8 cellular contexts compared by ENCODE assay signal in the genomic region with DNA sequence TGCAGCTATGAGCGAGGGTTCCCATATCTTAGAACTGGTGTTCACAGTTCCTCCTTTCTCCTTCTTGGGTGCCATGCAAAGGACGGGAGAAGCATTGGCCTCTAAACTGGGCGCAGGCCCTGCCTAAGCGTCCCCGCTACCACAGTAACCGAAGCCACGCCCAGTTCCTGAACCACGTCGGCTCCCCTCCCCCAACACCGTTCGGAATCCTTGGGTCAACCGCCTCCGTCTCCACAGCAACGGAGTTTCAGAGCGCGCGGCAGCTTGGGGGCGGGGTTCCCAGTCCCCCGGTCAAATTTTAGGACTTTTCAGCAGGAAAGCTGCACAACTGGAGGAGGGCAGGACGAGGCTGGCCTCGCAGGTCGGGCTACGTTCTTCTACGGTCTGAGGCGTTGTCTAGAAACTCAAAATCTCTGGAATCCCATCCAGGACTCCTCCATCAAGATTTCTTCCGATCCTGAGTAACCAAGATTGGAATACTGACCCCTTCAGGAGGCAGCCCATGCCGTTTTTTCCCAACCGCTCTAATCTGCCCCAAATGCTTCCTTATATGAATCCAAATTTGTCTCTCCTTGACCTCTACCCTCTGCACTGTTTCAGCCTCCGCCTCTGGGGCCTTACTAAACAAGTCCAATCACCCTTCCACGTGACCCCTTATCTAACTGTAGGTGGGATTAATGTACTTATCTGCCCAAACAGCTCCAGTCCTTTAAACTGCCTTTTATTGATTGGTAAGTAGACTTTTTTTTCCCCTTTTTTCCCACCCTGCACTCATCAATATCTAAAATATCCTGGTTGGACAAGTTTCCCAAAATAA. TPM values are rescaled to one million over a fixed set of nuclear protein-coding genes. Genes with fewer than 3 reads are reported as not detected.
DNase-seq lines count a peak whose midpoint lies in the region; ATAC-seq and TF ChIP-seq lines count a peak whose summit lies in the region.

A gene (minus strand): TSS at position 146 of the 817 bp plus-strand sequence. CDS start 71 bp downstream, at position 75.

- H4K20me1 ChIP-seq in hepatocyte (ENCODE audit: insufficient read depth, poor library complexity, severe bottlenecking), result no peaks in the 10 kb centered on the region

- POLR2A ChIA-PET in BJ (lab: Charles Lee), result no interaction called here

- DNase-seq in BJ (ENCODE audit: low read depth) (no peak), adipocyte (ENCODE audit: low read depth) (peak; percentile 25), hepatocyte (ENCODE audit: low spot score) (peak; percentile 92), NCI-H2171 treated with DMSO at 0.1 percent for 48 hours (lab: John Stamatoyannopoulos, UW) (no peak)

- H3K4me3 ChIP-seq in BJ (ENCODE audit: low read depth, low read length) (peak within 1 kb of the TSS; percentile 42), HUES48 (ENCODE audit: low read depth, low read length) (peak within 1 kb of the TSS; percentile 83), adipocyte (ENCODE audit: low read length) (peak within 1 kb of the TSS; percentile 80), hepatocyte (peak within 1 kb of the TSS; percentile 33), rectal smooth muscle tissue (ENCODE audit: low read length) (peak within 1 kb of the TSS; percentile 31)

- H3K4me2 ChIP-seq in hepatocyte, result peak within 1 kb of the TSS; percentile 84

- H2AFZ ChIP-seq in hepatocyte, result peak within 1 kb of the TSS; percentile 88

- H3K9me3 ChIP-seq in HUES48 (ENCODE audit: control insufficient read depth, insufficient read depth, low read length) (no peaks in the 10 kb centered on the region), adipocyte (ENCODE audit: control insufficient read depth, low read length) (no peaks in the 10 kb centered on the region), hepatocyte (ENCODE audit: low read depth) (no peaks in the 10 kb centered on the region)

- CTCF ChIA-PET in BJ (lab: Yijun Ruan, JAX), result interaction anchor here (0.9 to 1.4 kb wide), 3 partner anchors 23 to 33 kb away, joined by 3 read pairs; no protein-coding TSS in a partner anchor

- 4% methylated on average over 30 of the region's 30 CpGs for WGBS in hepatocyte (ENCODE audit: low lambda C conversion rate, missing lambda C conversion rate)

- ATAC-seq in HG03025 (IDR thresholded peaks at IDR 0.05; ENCODE audit: low FRiP score, unreplicated experiment) (no peak), HG03521 (IDR thresholded peaks at IDR 0.05; ENCODE audit: unreplicated experiment) (no peak)

- no peaks in the 10 kb centered on the region for H3K79me2 ChIP-seq in hepatocyte

- H3K27me3 ChIP-seq in BJ (ENCODE audit: control insufficient read depth, insufficient read depth, low read length) (no peaks in the 10 kb centered on the region), HUES48 (ENCODE audit: control insufficient read depth, insufficient read depth, low read length) (no peaks in the 10 kb centered on the region), adipocyte (replicated peaks; ENCODE audit: control insufficient read depth, insufficient read depth, low read length) (no peaks in the 10 kb centered on the region), hepatocyte (no peaks in the 10 kb centered on the region), rectal smooth muscle tissue (ENCODE audit: control insufficient read depth, insufficient read depth, low read length) (no peaks in the 10 kb centered on the region)

- TF ChIP-seq CTCF in BJ (IDR thresholded peaks at IDR 0.05; ENCODE audit: insufficient read depth, low read depth, low read length), result peak; percentile 57
- peak; percentile 44 for TF ChIP-seq CTCF in hepatocyte (IDR thresholded peaks at IDR 0.05; ENCODE audit: poor library complexity)

- peak within 1 kb of the TSS; percentile 67 for H3K9ac ChIP-seq in HUES48 (ENCODE audit: low read depth, low read length)
- H3K9ac ChIP-seq in adipocyte (ENCODE audit: low read length), result no peak within 1 kb of the TSS
- no peak within 1 kb of the TSS for H3K9ac ChIP-seq in rectal smooth muscle tissue (ENCODE audit: low read length)

- H3K9me2 ChIP-seq in hepatocyte (replicated peaks; ENCODE audit: insufficient read depth), result no peaks in the 10 kb centered on the region

- H3K27ac ChIP-seq in HUES48 (ENCODE audit: low read depth, low read length) (peak within 1 kb of the TSS; percentile 23), hepatocyte (peak within 1 kb of the TSS; percentile 62), rectal smooth muscle tissue (ENCODE audit: low read depth, low read length) (no peak within 1 kb of the TSS)

- no peaks in the 10 kb centered on the region for H3K36me3 ChIP-seq in BJ (ENCODE audit: control insufficient read depth, insufficient read depth, low read length)
- H3K36me3 ChIP-seq in HUES48 (ENCODE audit: control insufficient read depth, insufficient read depth, low read length), result no peaks in the 10 kb centered on the region
- H3K36me3 ChIP-seq in adipocyte (ENCODE audit: control insufficient read depth, insufficient read depth, low read length, severe bottlenecking), result no peaks in the 10 kb centered on the region
- H3K36me3 ChIP-seq in hepatocyte (replicated peaks; ENCODE audit: insufficient read depth, low read depth), result no peaks in the 10 kb centered on the region
- no peaks in the 10 kb centered on the region for H3K36me3 ChIP-seq in rectal smooth muscle tissue (ENCODE audit: control insufficient read depth, insufficient read depth, low read length)

- H3K4me1 ChIP-seq in HUES48 (ENCODE audit: control insufficient read depth, insufficient read depth, low read length), result peaks cover 20% of the 10 kb centered on the region; the same call in 1 of the 2 replicates
- peaks cover 4% of the 10 kb centered on the region for H3K4me1 ChIP-seq in adipocyte (ENCODE audit: control insufficient read depth, insufficient read depth, low read length)
- no peaks in the 10 kb centered on the region for H3K4me1 ChIP-seq in hepatocyte (ENCODE audit: insufficient read depth)
- H3K4me1 ChIP-seq in rectal smooth muscle tissue (ENCODE audit: control insufficient read depth, insufficient read depth, low read length), result no peaks in the 10 kb centered on the region

RNA-seq across cellular contexts. Expression of the gene that starts here (rescaled TPM):
- 0.09 and 0.34 TPM in 2 replicates for polyA plus RNA-seq in BJ (2011; rRNA removed)
- polyA minus RNA-seq in BJ (2011; rRNA and poly(A)+ RNA removed), result 0.10 and 1.6 TPM in 2 replicates
- 0.64 and 1.7 TPM in 2 replicates for total RNA-seq in hepatocyte
- polyA plus RNA-seq in hepatocyte, result 0.36 and 4.4 TPM in 2 replicates

Comparison
In these comparisons a context has a peak if more than half of its experiments do, and no peak if none do; other contexts are left out.
1. DNase-seq: peak in adipocyte (single experiment) and hepatocyte (single experiment); none in BJ (single experiment) and NCI-H2171 treated with DMSO at 0.1 percent for 48 hours (single experiment).
2. H3K4me3 ChIP-seq: peak in every context shown above with its lines; median percentile 83 in HUES48; 80 in adipocyte; 42 in BJ; 33 in hepatocyte; 31 in rectal smooth muscle tissue.